In genomic region chr4:56475917-56476316, GRCh38 we compare ENCODE assay signal across 16 cellular contexts.
A peak's percentile ranks its signal among the peaks of the same experiment; 100 is the strongest.
DNase-seq lines count a peak whose midpoint lies in the region; ATAC-seq lines count a peak whose summit lies in the region.
"Had no signal": no experiment of that assay in that cellular context is flagged by ENCODE, and none has a peak within 500 bp of the region (broad histone marks: within the 10 kb centered on the region; RNA-seq: fewer than 3 reads in every experiment).

No MANE protein-coding gene starts in this region.

- peak; percentile 33 for DNase-seq in germinal center (ENCODE audit: low spot score)
- DNase-seq in DMS114 treated with DMSO at 0.1 percent for 48 hours (lab: John Stamatoyannopoulos, UW; ENCODE audit: unreplicated experiment), result no peak
- no peak for DNase-seq in stimulated activated CD4-positive, alpha-beta T cell treated with anti-CD3 and anti-CD28 coated beads, Interleukin-15, amount 100 ng/mL, for 24 hours
- no peak for DNase-seq in SW 1271 (lab: John Stamatoyannopoulos, UW)
- DNase-seq: activated naive CD4-positive, alpha-beta T cell treated with anti-CD3 and anti-CD28 coated beads, Interleukin-2, amount 50 U/mL, for 16 hours; GF-D8; GM23248; heart right ventricle; NCI-H2171 treated with DMSO at 0.1 percent for 48 hours; T-helper 17 cell; testis had no signal

- ATAC-seq in GM18909 (IDR thresholded peaks at IDR 0.05; ENCODE audit: poor library complexity, unreplicated experiment), result peak; percentile 92
- ATAC-seq in GM21529 (IDR thresholded peaks at IDR 0.05; ENCODE audit: unreplicated experiment), result peak; percentile 89
- peak; percentile 75 for ATAC-seq in HG03108 (IDR thresholded peaks at IDR 0.05; ENCODE audit: unreplicated experiment)
- ATAC-seq: heart right ventricle, left lobe of liver, Panc1, T-helper 17 cell had no signal
